13 cellular contexts compared by ENCODE assay signal in the genomic region with DNA sequence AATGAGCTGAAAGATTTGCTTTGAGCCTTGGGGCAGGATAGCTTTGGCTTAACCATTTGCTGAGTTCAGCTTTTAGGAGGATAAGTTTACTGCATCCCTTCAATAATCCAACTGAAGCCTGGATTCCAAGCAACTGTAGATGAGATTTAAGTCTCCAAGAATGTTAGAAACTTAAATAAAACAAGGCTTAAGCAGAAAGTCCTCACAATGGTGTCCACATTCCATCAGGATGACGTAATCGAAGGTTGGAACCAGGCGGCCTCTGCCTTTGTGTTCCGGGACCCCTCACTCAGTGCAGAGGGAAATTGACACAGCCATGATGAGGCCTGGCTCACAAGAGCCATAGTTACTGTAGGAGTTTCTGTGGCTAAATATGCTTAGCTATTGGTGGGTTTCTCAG.
DNase-seq lines count a peak whose midpoint lies in the region; ATAC-seq lines count a peak whose summit lies in the region.
"Had no signal": no experiment of that assay in that cellular context is flagged by ENCODE, and none has a peak within 500 bp of the region (broad histone marks: within the 10 kb centered on the region; RNA-seq: fewer than 3 reads in every experiment).

No MANE protein-coding gene starts in this region.

- no CpG with 5 or more reads among the region's 4 CpGs for WGBS in iPS DF 6.9 (ENCODE audit: insufficient coverage, insufficient read length)

- no peaks in the 10 kb centered on the region for H3K36me3 Mint-ChIP-seq in activated CD4-positive, alpha-beta T cell treated with anti-CD3 and anti-CD28 coated beads for 36 hours (ENCODE audit: low read depth)

- no peak overlapping the region for H3K4me3 Mint-ChIP-seq in activated CD4-positive, alpha-beta T cell treated with anti-CD3 and anti-CD28 coated beads for 36 hours
- H3K4me3 Mint-ChIP-seq: activated T-cell treated with anti-CD3 and anti-CD28 coated beads, Interleukin-2, amount 50 U/mL, for 72 hours; CD4-positive, alpha-beta T cell had no signal

- H3K36me3 ChIP-seq in adipocyte (ENCODE audit: control insufficient read depth, insufficient read depth, low read length, severe bottlenecking) (no peaks in the 10 kb centered on the region), iPS DF 6.9 (ENCODE audit: control insufficient read depth, insufficient read depth, low read length) (no peaks in the 10 kb centered on the region)
- H3K36me3 ChIP-seq: spleen had no signal

- H3K4me1 Mint-ChIP-seq in activated CD4-positive, alpha-beta T cell treated with anti-CD3 and anti-CD28 coated beads for 36 hours, result peaks cover 16% of the 10 kb centered on the region

- H3K4me1 ChIP-seq in adipocyte (ENCODE audit: control insufficient read depth, insufficient read depth, low read length) (no peaks in the 10 kb centered on the region), iPS DF 6.9 (ENCODE audit: control insufficient read depth, insufficient read depth, low read length) (peaks cover 2% of the 10 kb centered on the region; the same call in 1 of the 2 replicates)

- H3K27me3 Mint-ChIP-seq in activated CD4-positive, alpha-beta T cell treated with anti-CD3 and anti-CD28 coated beads for 36 hours, result peaks cover 58% of the 10 kb centered on the region
- H3K27me3 Mint-ChIP-seq: CD4-positive, alpha-beta T cell had no signal

- POLR2A ChIA-PET in activated CD4-positive, alpha-beta T cell treated with anti-CD3 and anti-CD28 coated beads for 36 hours (lab: Charles Lee), result interaction anchor here (0.9 kb wide), 1 partner anchor 287 kb away, joined by 3 read pairs; no protein-coding TSS in a partner anchor

- H3K27ac ChIP-seq in iPS DF 6.9 (ENCODE audit: low read length), result no peak overlapping the region
- H3K27ac ChIP-seq: foreskin keratinocyte, spleen had no signal

- H3K9me3 ChIP-seq in adipocyte (ENCODE audit: control insufficient read depth, low read length) (no peaks in the 10 kb centered on the region), iPS DF 6.9 (ENCODE audit: control insufficient read depth, insufficient read depth, low read length) (no peaks in the 10 kb centered on the region; the same call in 1 of the 2 replicates)

- H3K4me3 ChIP-seq in adipocyte (ENCODE audit: low read length) (no peak overlapping the region), iPS DF 6.9 (ENCODE audit: low read length) (no peak overlapping the region)
- H3K4me3 ChIP-seq: spleen had no signal

- CTCF ChIA-PET in activated CD4-positive, alpha-beta T cell treated with anti-CD3 and anti-CD28 coated beads for 36 hours (lab: Charles Lee), result interaction anchor here (0.6 to 1.7 kb wide), 7 partner anchors 32 to 1001 kb away, joined by 3 to 4 read pairs (median 3); no protein-coding TSS in a partner anchor

- no peaks in the 10 kb centered on the region for H3K9me3 Mint-ChIP-seq in activated CD4-positive, alpha-beta T cell treated with anti-CD3 and anti-CD28 coated beads for 36 hours (ENCODE audit: low read depth)
- H3K9me3 Mint-ChIP-seq: activated T-cell treated with anti-CD3 and anti-CD28 coated beads, Interleukin-2, amount 50 U/mL, for 72 hours; CD4-positive, alpha-beta T cell had no signal

- no peak overlapping the region for H3K27ac Mint-ChIP-seq in activated CD4-positive, alpha-beta T cell treated with anti-CD3 and anti-CD28 coated beads for 36 hours
- H3K27ac Mint-ChIP-seq: activated T-cell treated with anti-CD3 and anti-CD28 coated beads, Interleukin-2, amount 50 U/mL, for 72 hours; CD4-positive, alpha-beta T cell had no signal

- no peak overlapping the region for H3K9ac ChIP-seq in adipocyte (ENCODE audit: low read length)

- intact Hi-C loops in activated CD4-positive, alpha-beta T cell treated with anti-CD3 and anti-CD28 coated beads for 36 hours (cut with DNase I, micrococcal nuclease), result loop anchor here (1.0 to 5.0 kb wide), 4 partner anchors 176 to 710 kb away; a partner anchor contains a TSS

- H3K27me3 ChIP-seq in adipocyte (replicated peaks; ENCODE audit: control insufficient read depth, insufficient read depth, low read length) (peaks cover 4% of the 10 kb centered on the region), iPS DF 6.9 (ENCODE audit: control insufficient read depth, insufficient read depth, low read length) (no peaks in the 10 kb centered on the region)
- H3K27me3 ChIP-seq: foreskin keratinocyte, spleen had no signal

- DNase-seq in HS-27A (ENCODE audit: low read depth) (peak; percentile 89), adipocyte (ENCODE audit: low read depth) (peak; percentile 41), iPS DF 6.9 (ENCODE audit: low read depth, low spot score) (peak; percentile 43), renal cortical epithelial cell (ENCODE audit: low read depth) (peak; percentile 53), middle frontal gyrus (ENCODE audit: extremely low spot score, low spot score) (no peak), AG08395 (ENCODE audit: low spot score) (no peak)
- DNase-seq in activated CD4-positive, alpha-beta T cell treated with anti-CD3 and anti-CD28 coated beads for 36 hours, result no peak
- DNase-seq: activated T-cell treated with anti-CD3 and anti-CD28 coated beads, Interleukin-2, amount 50 U/mL, for 72 hours; CD4-positive, alpha-beta T cell; foreskin keratinocyte; SHP77 treated with DMSO at 0.1 percent for 48 hours; spleen had no signal

- no peak for ATAC-seq in activated CD4-positive, alpha-beta T cell treated with anti-CD3 and anti-CD28 coated beads for 36 hours
- no peak for ATAC-seq in HG02610 (IDR thresholded peaks at IDR 0.05; ENCODE audit: unreplicated experiment)

Comparison
In these comparisons a context has a peak if more than half of its experiments do, and no peak if none do; other contexts are left out.
1. DNase-seq: peak in HS-27A (single experiment), adipocyte (single experiment), iPS DF 6.9 (single experiment) and renal cortical epithelial cell (single experiment); none in middle frontal gyrus (single experiment), AG08395 (single experiment) and activated CD4-positive, alpha-beta T cell treated with anti-CD3 and anti-CD28 coated beads for 36 hours (single experiment).